Comparison of ENCODE assay signal across 1 cellular context in genomic region chr2:86064006-86064405, GRCh38.
TF ChIP-seq lines count a peak whose summit lies in the region.

No MANE protein-coding gene starts in this region.

TF ChIP-seq in GM12878, 131 proteins besides CTCF, POLR2A, EP300 and RAD21:
- TF ChIP-seq SPI1 (IDR thresholded peaks at IDR 0.05; ENCODE audit: borderline replicate concordance, insufficient read depth, low read depth, low read length) = peak; percentile 41; the same call in 1 of the 2 replicates
- TF ChIP-seq E4F1 (IDR thresholded peaks at IDR 0.05; ENCODE audit: borderline replicate concordance, partially characterized antibody) = no peak
